In the genomic region with DNA sequence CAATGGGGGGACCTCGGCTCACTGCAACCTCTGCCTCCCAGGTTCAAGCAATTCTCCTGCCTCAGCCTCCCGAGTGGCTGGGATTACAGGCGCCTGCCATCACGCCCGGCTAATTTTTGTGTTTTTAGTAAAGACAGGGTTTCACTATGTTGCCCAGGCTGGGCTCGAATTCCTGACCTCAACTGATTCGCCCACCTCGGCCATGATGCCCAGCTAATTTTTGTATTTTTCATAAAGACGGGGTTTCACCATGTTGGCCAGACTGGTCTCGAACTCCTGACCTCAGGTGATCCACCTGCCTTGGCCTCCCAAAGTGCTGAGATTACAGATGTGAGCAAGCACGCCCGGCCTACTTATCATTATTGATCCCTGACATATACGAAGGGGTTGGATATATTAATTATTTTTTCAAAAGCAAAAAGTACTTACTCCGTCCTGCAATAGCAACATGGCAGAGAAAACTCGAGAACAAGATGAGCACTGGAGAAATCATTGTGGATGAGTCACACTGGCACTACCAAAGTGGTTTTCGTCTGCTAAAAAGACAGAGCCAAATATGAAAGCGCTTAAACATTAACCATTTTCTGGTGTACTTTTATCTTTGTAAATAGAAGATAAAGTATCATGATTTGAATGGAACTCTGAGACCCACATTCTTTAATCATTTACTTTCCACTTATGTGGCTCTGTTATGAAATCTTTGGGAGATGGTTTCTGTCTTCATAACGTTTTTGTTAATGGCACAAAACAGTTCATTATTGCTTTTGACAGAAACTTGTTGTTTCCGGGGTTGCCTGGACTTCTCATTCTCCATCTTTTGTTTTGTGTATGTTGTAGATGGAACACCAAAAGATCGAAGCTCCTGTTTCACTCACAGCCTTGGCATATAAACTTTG, we compare ENCODE assay signal across 37 cellular contexts. TPM values are rescaled to one million over a fixed set of nuclear protein-coding genes. Genes with fewer than 3 reads are reported as not detected.
A peak's percentile ranks its signal among the peaks of the same experiment; 100 is the strongest.
DNase-seq lines count a peak whose midpoint lies in the region; ATAC-seq and TF ChIP-seq lines count a peak whose summit lies in the region.
"Had no signal": no experiment of that assay in that cellular context is flagged by ENCODE, and none has a peak within 500 bp of the region (broad histone marks: within the 10 kb centered on the region; RNA-seq: fewer than 3 reads in every experiment).

A gene with protein sequence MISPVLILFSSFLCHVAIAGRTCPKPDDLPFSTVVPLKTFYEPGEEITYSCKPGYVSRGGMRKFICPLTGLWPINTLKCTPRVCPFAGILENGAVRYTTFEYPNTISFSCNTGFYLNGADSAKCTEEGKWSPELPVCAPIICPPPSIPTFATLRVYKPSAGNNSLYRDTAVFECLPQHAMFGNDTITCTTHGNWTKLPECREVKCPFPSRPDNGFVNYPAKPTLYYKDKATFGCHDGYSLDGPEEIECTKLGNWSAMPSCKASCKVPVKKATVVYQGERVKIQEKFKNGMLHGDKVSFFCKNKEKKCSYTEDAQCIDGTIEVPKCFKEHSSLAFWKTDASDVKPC (minus strand): TSS at position 529 of the 896 bp plus-strand sequence. CDS start 36 bp downstream, at position 493.

- H3K27me3 ChIP-seq in lower lobe of right lung (ENCODE audit: low read depth) = no peaks in the 10 kb centered on the region
- H3K27me3 ChIP-seq: breast epithelium, transverse colon had no signal

- TF ChIP-seq CTCF in 22Rv1 (IDR thresholded peaks at IDR 0.05) (no peak), lower lobe of right lung (IDR thresholded peaks at IDR 0.05) (no peak)

- H3K4me1 ChIP-seq in lower lobe of right lung = no peaks in the 10 kb centered on the region
- H3K4me1 ChIP-seq: breast epithelium, gastroesophageal sphincter, left ventricle myocardium inferior, transverse colon had no signal

- H3K27ac ChIP-seq in 22Rv1 = peak within 1 kb of the TSS; percentile 48
- H3K27ac ChIP-seq in lower lobe of right lung = peak within 1 kb of the TSS; percentile 34
- H3K27ac ChIP-seq: breast epithelium, gastroesophageal sphincter, HL-60, left ventricle myocardium inferior, transverse colon, VCaP had no signal

- ATAC-seq in lower lobe of right lung (peak in 1 of 2 donors; percentile 42), HG03469 (IDR thresholded peaks at IDR 0.05; ENCODE audit: unreplicated experiment) (no peak), Right ventricle myocardium superior (ENCODE audit: poor library complexity) (no peak)
- ATAC-seq: activated naive CD4-positive, alpha-beta T cell treated with anti-CD3 and anti-CD28 coated beads, Interleukin-2, amount 50 U/mL, for 72 hours; gastroesophageal sphincter; sciatic nerve had no signal

- DNase-seq in HuH-7 (ENCODE audit: low spot score) (peak; percentile 43), fibroblast of peridontal ligament (ENCODE audit: extremely low read depth) (peak; percentile 8), lower lobe of right lung (no peak), RKO (ENCODE audit: low spot score) (no peak), NCI-H226 (no peak), Right ventricle myocardium superior (no peak)
- DNase-seq: activated CD4-positive, alpha-beta T cell treated with anti-CD3 and anti-CD28 coated beads for 4 hours; activated effector memory CD4-positive, alpha-beta T cell treated with Interleukin-2 at 50 U/mL for 16 hours; activated T-cell treated with anti-CD3 and anti-CD28 coated beads, Interleukin-2, amount 50 U/mL, for 1 hour; CD4-positive, alpha-beta T cell; EL; H7; immature natural killer cell; left ventricle myocardium inferior; MV-4-11; naive B cell; NCI-H1436 treated with DMSO at 0.1 percent for 48 hours; NCI-H2081 treated with DMSO at 0.1 percent for 48 hours; NCI-H748 treated with DMSO at 0.1 percent for 48 hours; SHP77 treated with DMSO at 0.1 percent for 48 hours; stimulated activated CD4-positive, alpha-beta T cell treated with anti-CD3 and anti-CD28 coated beads, Interleukin-4, amount 100 ng/mL, for 4 hours; SW 1271; T1000; transverse colon had no signal

- intact Hi-C loops in lower lobe of right lung (cut with DNase I) (no loop called here), Right ventricle myocardium superior (cut with DNase I) (no loop called here)

- no peak within 1 kb of the TSS for H3K4me3 ChIP-seq in lower lobe of right lung
- H3K4me3 ChIP-seq: breast epithelium, gastroesophageal sphincter, left ventricle myocardium inferior, transverse colon had no signal

- no peaks in the 10 kb centered on the region for H3K9me3 ChIP-seq in lower lobe of right lung
- H3K9me3 ChIP-seq: breast epithelium, gastroesophageal sphincter, left ventricle myocardium inferior, transverse colon had no signal

- no peaks in the 10 kb centered on the region for H3K36me3 ChIP-seq in lower lobe of right lung
- H3K36me3 ChIP-seq: breast epithelium, gastroesophageal sphincter, left ventricle myocardium inferior, transverse colon had no signal

RNA-seq across cellular contexts. Expression of the gene that starts here (rescaled TPM):
- total RNA-seq in lower lobe of right lung (17.1 TPM), Right ventricle myocardium superior (0.32 TPM)
- total RNA-seq: A172; activated CD8-positive, alpha-beta memory T cell treated with anti-CD3 and anti-CD28 coated beads for 36 hours; activated naive CD4-positive, alpha-beta T cell treated with anti-CD3 and anti-CD28 coated beads, Interleukin-2, amount 50 U/mL, for 72 hours; breast epithelium; CD4-positive, alpha-beta T cell; endothelial cell of umbilical vein; fibroblast of lung; gastroesophageal sphincter; H7; left ventricle myocardium inferior; LHCN-M2; sciatic nerve had no signal

Comparison
In these comparisons a context has a peak if more than half of its experiments do, and no peak if none do; other contexts are left out.
1. RNA of the gene that starts here (total RNA-seq): 17.1 TPM in lower lobe of right lung (single experiment); 0.32 TPM in Right ventricle myocardium superior (single experiment); every median in the first group is over 10 times any median in the second.
2. DNase-seq: peak in HuH-7 (single experiment) and fibroblast of peridontal ligament (single experiment); none in lower lobe of right lung (single experiment), RKO (single experiment), NCI-H226 (single experiment) and Right ventricle myocardium superior (single experiment).